Comparison of ENCODE assay signal across 24 cellular contexts in genomic region chr18:31720867-31721266, GRCh38. TPM values are rescaled to one million over a fixed set of nuclear protein-coding genes. Genes with fewer than 3 reads are reported as not detected.
"Had no signal": no experiment of that assay in that cellular context is flagged by ENCODE, and none has a peak within 500 bp of the region (broad histone marks: within the 10 kb centered on the region; RNA-seq: fewer than 3 reads in every experiment).

No MANE protein-coding gene starts in this region.

- H3K9me3 ChIP-seq: colonic mucosa, tibial artery, vagina had no signal

- H3K27ac Mint-ChIP-seq: activated naive CD4-positive, alpha-beta T cell treated with anti-CD3 and anti-CD28 coated beads, Interleukin-2, amount 50 U/mL, for 72 hours; progenitor cell of endocrine pancreas had no signal

- H3K4me3 ChIP-seq: colonic mucosa, tibial artery, vagina had no signal

- H3K36me3 Mint-ChIP-seq: naive B cell had no signal

- H3K27me3 ChIP-seq: colonic mucosa, tibial artery, vagina had no signal

- DNase-seq: activated CD4-positive, alpha-beta T cell treated with anti-CD3 and anti-CD28 coated beads, Interleukin-2, amount 50 U/mL, for 4 hours; activated gamma-delta T cell treated with Interleukin-2 at 50 U/mL for 16 hours; amniotic stem cell; central memory CD4-positive, alpha-beta T cell; colonic mucosa; hippocampal formation; islet precursor cell; naive B cell; stimulated activated CD4-positive, alpha-beta T cell treated with anti-CD3 and anti-CD28 coated beads, Interleukin-2, amount 100 ng/mL, for 24 hours; stimulated activated naive CD8-positive, alpha-beta T cell treated with anti-CD3 and anti-CD28 coated beads, Interleukin-15, Interleukin-2, amounts not matched to agents 100 U/mL and 50 U/mL, for 24 hours; substantia nigra; SW 1271; T-helper 2 cell; tibial artery; WERI-Rb-1 had no signal

- H3K4me1 ChIP-seq: colonic mucosa had no signal

- H3K4me3 Mint-ChIP-seq: neural crest cell had no signal

- ATAC-seq: activated naive CD4-positive, alpha-beta T cell treated with anti-CD3 and anti-CD28 coated beads, Interleukin-2, amount 50 U/mL, for 72 hours; stimulated activated naive CD8-positive, alpha-beta T cell treated with anti-CD3 and anti-CD28 coated beads, Interleukin-15, Interleukin-2, amounts not matched to agents 100 U/mL and 50 U/mL, for 24 hours had no signal

- H3K27ac ChIP-seq: colonic mucosa, tibial artery, vagina, WERI-Rb-1 had no signal

- FAIRE-seq: endometrium had no signal

- H3K4me1 Mint-ChIP-seq: neural crest cell had no signal

- H3K36me3 ChIP-seq: colonic mucosa, tibial artery, vagina, WERI-Rb-1 had no signal

- H3K27me3 Mint-ChIP-seq: progenitor cell of endocrine pancreas had no signal

RNA-seq across cellular contexts. Expression of gene SLC25A52, which starts 39.8 kb away (rescaled TPM):
- total RNA-seq: activated naive CD4-positive, alpha-beta T cell treated with anti-CD3 and anti-CD28 coated beads, Interleukin-2, amount 50 U/mL, for 72 hours; colonic mucosa; fibroblast of villous mesenchyme; lung microvascular endothelial cell; neural crest cell; omental fat pad; progenitor cell of endocrine pancreas; skeletal muscle tissue; vagina had no signal
